In the genomic region with DNA sequence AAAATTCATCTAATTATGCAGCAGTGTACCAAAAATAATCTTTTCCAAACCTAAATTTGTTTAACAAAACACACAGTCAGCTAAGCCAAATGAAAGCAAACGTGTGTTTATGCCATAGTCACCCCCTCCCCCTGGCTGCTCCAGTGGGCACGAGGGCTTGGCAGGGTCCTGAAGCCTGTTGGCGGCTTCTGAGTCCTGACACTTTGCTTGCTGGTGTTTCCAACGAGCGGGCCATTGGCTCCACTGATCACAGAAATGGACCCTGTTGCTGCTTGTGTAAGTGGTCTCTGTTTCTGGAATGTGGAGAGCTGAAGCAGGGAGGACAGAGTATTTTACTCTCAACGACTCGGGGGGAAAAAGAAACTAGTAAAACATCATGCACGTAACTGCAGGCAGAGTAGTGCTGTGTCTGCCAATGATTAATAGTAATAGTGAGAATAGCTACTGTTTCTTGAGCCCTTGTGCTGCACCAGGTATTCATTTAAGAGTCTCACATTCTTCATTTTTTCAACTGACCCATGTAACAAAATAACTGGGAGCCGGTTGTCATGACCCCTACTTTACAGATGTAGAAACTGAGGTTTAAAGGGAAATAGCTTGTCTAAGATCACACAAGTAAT, we compare ENCODE assay signal across 13 cellular contexts.
DNase-seq lines count a peak whose midpoint lies in the region; ATAC-seq and TF ChIP-seq lines count a peak whose summit lies in the region.
"Had no signal": no experiment of that assay in that cellular context is flagged by ENCODE, and none has a peak within 500 bp of the region (broad histone marks: within the 10 kb centered on the region; RNA-seq: fewer than 3 reads in every experiment).

No MANE protein-coding gene starts in this region.

- peaks cover 7% of the 10 kb centered on the region for H3K9me3 Mint-ChIP-seq in dendritic cell treated with granulocyte-macrophage colony-stimulating factor and Interleukin-4, amounts not matched to agents 40 ng/mL and 50 ng/mL, for 4 days
- peaks cover 4% of the 10 kb centered on the region for H3K9me3 Mint-ChIP-seq in mesothelial cell of epicardium

- H3K36me3 Mint-ChIP-seq in dendritic cell treated with granulocyte-macrophage colony-stimulating factor and Interleukin-4, amounts not matched to agents 40 ng/mL and 50 ng/mL, for 4 days (ENCODE audit: low read depth): no peaks in the 10 kb centered on the region
- no peaks in the 10 kb centered on the region for H3K36me3 Mint-ChIP-seq in mesothelial cell of epicardium
- H3K36me3 Mint-ChIP-seq: stimulated activated naive B cell treated with anti-CD40 and anti-IgM and Interleukin-4, amounts not matched to agents 10 μg/mL and 1 μg/mL and 100 μg/mL, for 72 hours had no signal

- H3K4me1 Mint-ChIP-seq in dendritic cell treated with granulocyte-macrophage colony-stimulating factor and Interleukin-4, amounts not matched to agents 40 ng/mL and 50 ng/mL, for 4 days (ENCODE audit: low read depth): peaks cover 42% of the 10 kb centered on the region
- H3K4me1 Mint-ChIP-seq in mesothelial cell of epicardium: peaks cover 11% of the 10 kb centered on the region
- H3K4me1 Mint-ChIP-seq: stimulated activated naive B cell treated with anti-CD40 and anti-IgM and Interleukin-4, amounts not matched to agents 10 μg/mL and 1 μg/mL and 100 μg/mL, for 72 hours had no signal

- H3K27me3 Mint-ChIP-seq in dendritic cell treated with granulocyte-macrophage colony-stimulating factor and Interleukin-4, amounts not matched to agents 40 ng/mL and 50 ng/mL, for 4 days: peaks cover 12% of the 10 kb centered on the region
- H3K27me3 Mint-ChIP-seq in mesothelial cell of epicardium (ENCODE audit: low read depth): peaks cover 8% of the 10 kb centered on the region
- H3K27me3 Mint-ChIP-seq: stimulated activated naive B cell treated with anti-CD40 and anti-IgM and Interleukin-4, amounts not matched to agents 10 μg/mL and 1 μg/mL and 100 μg/mL, for 72 hours had no signal

- H3K27ac Mint-ChIP-seq in dendritic cell treated with granulocyte-macrophage colony-stimulating factor and Interleukin-4, amounts not matched to agents 40 ng/mL and 50 ng/mL, for 4 days: peak overlapping the region; percentile 69
- H3K27ac Mint-ChIP-seq in mesothelial cell of epicardium: no peak overlapping the region
- H3K27ac Mint-ChIP-seq: stimulated activated naive B cell treated with anti-CD40 and anti-IgM and Interleukin-4, amounts not matched to agents 10 μg/mL and 1 μg/mL and 100 μg/mL, for 72 hours had no signal

- intact Hi-C loops in dendritic cell treated with granulocyte-macrophage colony-stimulating factor and Interleukin-4, amounts not matched to agents 40 ng/mL and 50 ng/mL, for 4 days (cut with micrococcal nuclease): no loop called here

- ATAC-seq in GM19025 (IDR thresholded peaks at IDR 0.05; ENCODE audit: low read depth, unreplicated experiment): peak; percentile 70
- ATAC-seq in HG03432 (IDR thresholded peaks at IDR 0.05; ENCODE audit: unreplicated experiment): peak; percentile 64
- ATAC-seq in HG03139 (IDR thresholded peaks at IDR 0.05; ENCODE audit: unreplicated experiment): no peak
- ATAC-seq: left colon; stimulated activated naive B cell treated with anti-CD40 and anti-IgM and Interleukin-4, amounts not matched to agents 10 μg/mL and 1 μg/mL and 100 μg/mL, for 72 hours had no signal

- TF ChIP-seq CTCF in mesothelial cell of epicardium (IDR thresholded peaks at IDR 0.05; ENCODE audit: unreplicated experiment): no peak

- peak; percentile 79 for DNase-seq in renal cortical epithelial cell (ENCODE audit: low read depth)
- no peak for DNase-seq in activated naive CD4-positive, alpha-beta T cell treated with Interleukin-2 at 50 U/mL for 16 hours
- no peak for DNase-seq in mesothelial cell of epicardium (ENCODE audit: low spot score in 2 of 2, unreplicated experiment in 2 of 2)
- DNase-seq in DMS153 treated with DMSO at 0.1 percent for 48 hours (lab: John Stamatoyannopoulos, UW; ENCODE audit: unreplicated experiment): no peak
- DNase-seq: activated CD4-positive, alpha-beta T cell treated with anti-CD3 and anti-CD28 coated beads, Interleukin-2, amount 50 U/mL, for 1 hour; left colon; NCI-H1417; stimulated activated naive B cell treated with anti-CD40 and anti-IgM and Interleukin-4, amounts not matched to agents 10 μg/mL and 1 μg/mL and 100 μg/mL, for 72 hours; SW 1271 had no signal

- no peak overlapping the region for H3K4me3 Mint-ChIP-seq in dendritic cell treated with granulocyte-macrophage colony-stimulating factor and Interleukin-4, amounts not matched to agents 40 ng/mL and 50 ng/mL, for 4 days
- no peak overlapping the region for H3K4me3 Mint-ChIP-seq in mesothelial cell of epicardium
- H3K4me3 Mint-ChIP-seq: stimulated activated naive B cell treated with anti-CD40 and anti-IgM and Interleukin-4, amounts not matched to agents 10 μg/mL and 1 μg/mL and 100 μg/mL, for 72 hours had no signal
